Comparison of ENCODE assay signal across 18 cellular contexts in the genomic region with DNA sequence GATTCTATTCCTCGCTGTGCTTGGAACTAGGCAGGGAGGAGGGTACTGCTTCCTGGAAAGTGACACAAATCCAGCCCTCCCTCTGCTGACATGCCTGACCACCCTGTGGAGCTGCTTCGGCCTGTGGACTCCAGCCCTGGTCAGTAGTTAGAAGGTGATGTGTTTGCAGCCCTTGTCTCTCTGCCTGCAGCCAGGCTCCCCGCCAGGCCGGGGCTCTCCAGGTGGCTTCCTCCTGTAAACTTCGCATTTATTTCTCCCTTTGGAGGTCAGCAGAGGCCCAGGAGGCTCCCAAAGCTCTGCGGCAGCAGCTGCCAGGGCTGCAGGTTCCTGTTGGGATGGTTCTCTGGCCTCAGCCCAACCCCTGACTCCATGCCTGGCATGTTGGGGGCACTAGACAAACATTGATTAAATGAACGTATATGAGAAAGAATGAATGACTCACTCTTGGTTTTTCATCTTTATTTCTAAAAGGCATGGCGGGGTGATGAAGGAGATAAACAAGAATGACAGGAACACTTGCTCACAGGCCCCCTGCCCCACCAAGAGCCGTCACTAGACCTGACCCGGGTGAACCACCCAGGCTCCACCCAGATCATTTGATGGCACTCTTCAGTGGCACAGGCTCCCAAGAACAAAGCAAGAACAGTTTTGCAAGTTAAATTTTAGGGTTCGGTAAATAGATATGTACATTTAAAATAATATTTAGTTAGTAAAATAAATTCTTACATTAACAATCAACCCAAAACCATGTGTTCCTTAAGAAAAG. TPM values are rescaled to one million over a fixed set of nuclear protein-coding genes. Genes with fewer than 3 reads are reported as not detected.
DNase-seq lines count a peak whose midpoint lies in the region; ATAC-seq, FAIRE-seq and TF ChIP-seq lines count a peak whose summit lies in the region.
"Had no signal": no experiment of that assay in that cellular context is flagged by ENCODE, and none has a peak within 500 bp of the region (broad histone marks: within the 10 kb centered on the region; RNA-seq: fewer than 3 reads in every experiment).

No MANE protein-coding gene starts in this region.

- intact Hi-C loops in activated CD4-positive, alpha-beta T cell treated with anti-CD3 and anti-CD28 coated beads, Interleukin-2, amount 10 ng/mL, durations not matched to agents 24 days and 14 days (cut with micrococcal nuclease), result loop anchor here (5.0 kb wide), 1 partner anchor 832 kb away; no protein-coding TSS in a partner anchor
- intact Hi-C loops in PC-3 (cut with micrococcal nuclease), result no loop called here

- peaks cover 36% of the 10 kb centered on the region for H3K27me3 Mint-ChIP-seq in activated CD4-positive, alpha-beta T cell treated with anti-CD3 and anti-CD28 coated beads, Interleukin-2, amount 10 ng/mL, durations not matched to agents 24 days and 14 days
- H3K27me3 Mint-ChIP-seq in neural progenitor cell (ENCODE audit: insufficient read depth, low read depth), result peaks cover 19% of the 10 kb centered on the region

- H3K36me3 Mint-ChIP-seq in activated CD4-positive, alpha-beta T cell treated with anti-CD3 and anti-CD28 coated beads, Interleukin-2, amount 10 ng/mL, durations not matched to agents 24 days and 14 days (ENCODE audit: low read depth), result peaks cover 2% of the 10 kb centered on the region
- no peaks in the 10 kb centered on the region for H3K36me3 Mint-ChIP-seq in neural progenitor cell

- H3K9ac ChIP-seq in PC-3 (ENCODE audit: low read length) (no peak overlapping the region), neural progenitor cell (no peak overlapping the region)

- H3K36me3 ChIP-seq in PC-3 (ENCODE audit: low read depth, low read length) (no peaks in the 10 kb centered on the region), neural progenitor cell (no peaks in the 10 kb centered on the region)
- H3K36me3 ChIP-seq: MG63, SJSA1 had no signal

- H2AFZ ChIP-seq in PC-3 (ENCODE audit: low read length), result 0 out of 2 replicates have a peak overlapping the region, but pooled peaks have one; percentile 7
- no peak overlapping the region for H2AFZ ChIP-seq in neural progenitor cell (replicated peaks)

- ATAC-seq in PC-3, result no peak
- ATAC-seq in GM21723 (IDR thresholded peaks at IDR 0.05; ENCODE audit: unreplicated experiment), result no peak

- no peaks in the 10 kb centered on the region for H3K9me3 Mint-ChIP-seq in activated CD4-positive, alpha-beta T cell treated with anti-CD3 and anti-CD28 coated beads, Interleukin-2, amount 10 ng/mL, durations not matched to agents 24 days and 14 days
- H3K9me3 Mint-ChIP-seq in neural progenitor cell, result no peaks in the 10 kb centered on the region

- peaks cover 1% of the 10 kb centered on the region; the same call in 1 of the 2 replicates for H3K27me3 ChIP-seq in PC-3 (ENCODE audit: low read length)
- peaks cover 39% of the 10 kb centered on the region for H3K27me3 ChIP-seq in neural progenitor cell
- H3K27me3 ChIP-seq: MG63, SJSA1 had no signal

- FAIRE-seq in urothelium cell line (lab: Jason Lieb, UNC), result no peak

- POLR2A ChIA-PET in PC-3 (lab: Charles Lee; ENCODE audit: unreplicated experiment), result no interaction called here

- H3K4me3 ChIP-seq in PC-3 (ENCODE audit: low read length), result no peak overlapping the region
- H3K4me3 ChIP-seq in epithelial cell of esophagus (ENCODE audit: low read length), result no peak overlapping the region
- H3K4me3 ChIP-seq in neural progenitor cell, result no peak overlapping the region
- H3K4me3 ChIP-seq: MG63, SJSA1 had no signal

- H3K4me1 Mint-ChIP-seq in activated CD4-positive, alpha-beta T cell treated with anti-CD3 and anti-CD28 coated beads, Interleukin-2, amount 10 ng/mL, durations not matched to agents 24 days and 14 days, result no peaks in the 10 kb centered on the region
- peaks cover 37% of the 10 kb centered on the region for H3K4me1 Mint-ChIP-seq in neural progenitor cell

- CTCF ChIA-PET in PC-3 (lab: Charles Lee), result no interaction called here

- TF ChIP-seq CTCF in PC-3 (conservative IDR thresholded peaks at IDR 0.05; ENCODE audit: low read depth, low read length) (no peak), epithelial cell of esophagus (IDR thresholded peaks at IDR 0.05; ENCODE audit: insufficient read depth, low read depth, low read length, missing control alignments) (no peak), neural progenitor cell (IDR thresholded peaks at IDR 0.05) (no peak)

- BruUV-seq in PC-3 (replicated peaks; lab: Mats Ljungman, UMichigan), result no TSS peak

- no peak overlapping the region for H3K4me3 Mint-ChIP-seq in activated CD4-positive, alpha-beta T cell treated with anti-CD3 and anti-CD28 coated beads, Interleukin-2, amount 10 ng/mL, durations not matched to agents 24 days and 14 days
- H3K4me3 Mint-ChIP-seq in neural progenitor cell, result no peak overlapping the region
- H3K4me3 Mint-ChIP-seq: H9 had no signal

- H3K9me3 ChIP-seq in PC-3 (ENCODE audit: low read length) (no peaks in the 10 kb centered on the region), neural progenitor cell (ENCODE audit: low read depth) (no peaks in the 10 kb centered on the region)
- H3K9me3 ChIP-seq: MG63, SJSA1 had no signal

- H3F3A ChIP-seq in PC-3 (ENCODE audit: low read length, unreplicated experiment) (no peaks in the 10 kb centered on the region), neural progenitor cell (ENCODE audit: low read depth) (peaks cover 16% of the 10 kb centered on the region)

- DNase-seq in activated CD4-positive, alpha-beta T cell treated with anti-CD3 and anti-CD28 coated beads, Interleukin-2, amount 10 ng/mL, durations not matched to agents 24 days and 14 days, result peak; percentile 22
- no peak for DNase-seq in activated CD4-positive, alpha-beta T cell treated with anti-CD3 and anti-CD28 coated beads for 48 hours
- DNase-seq in PC-3, result peak; percentile 84
- DNase-seq in epithelial cell of esophagus (ENCODE audit: low read depth), result peak; percentile 66
- DNase-seq in urothelium cell line (ENCODE audit: low spot score), result peak; percentile 47
- DNase-seq in neural progenitor cell (ENCODE audit: low spot score), result no peak
- DNase-seq in DMS79 (lab: John Stamatoyannopoulos, UW), result no peak
- DNase-seq: 8988T; C1 segment of cervical spinal cord; H9; MG63; NCI-H1092 treated with DMSO at 0.1 percent for 48 hours; NCI-H2081 treated with DMSO at 0.1 percent for 48 hours; NCI-H69; NK-92 treated with Interleukin-12 subunit alpha and Interleukin-12 subunit beta, amount 100 ng/mL, for 24 hours; OCI-M1 had no signal

- H3K27ac Mint-ChIP-seq in activated CD4-positive, alpha-beta T cell treated with anti-CD3 and anti-CD28 coated beads, Interleukin-2, amount 10 ng/mL, durations not matched to agents 24 days and 14 days, result no peak overlapping the region
- H3K27ac Mint-ChIP-seq in neural progenitor cell, result no peak overlapping the region
- H3K27ac Mint-ChIP-seq: H9 had no signal

- H3K4me1 ChIP-seq in PC-3 (ENCODE audit: insufficient read depth, low read length) (peaks cover 43% of the 10 kb centered on the region), neural progenitor cell (peaks cover 9% of the 10 kb centered on the region)

- peak overlapping the region; percentile 50 for H3K27ac ChIP-seq in PC-3 (ENCODE audit: low read length)
- no peak overlapping the region for H3K27ac ChIP-seq in neural progenitor cell
- H3K27ac ChIP-seq: SJSA1 had no signal

- H3K4me2 ChIP-seq in PC-3 (ENCODE audit: low read length) (peak overlapping the region; percentile 39), neural progenitor cell (no peak overlapping the region)

- H3K9me2 ChIP-seq in PC-3 (replicated peaks; ENCODE audit: low read length), result no peaks in the 10 kb centered on the region

- H3K79me2 ChIP-seq in PC-3 (ENCODE audit: low read length) (no peaks in the 10 kb centered on the region), neural progenitor cell (ENCODE audit: low read depth) (no peaks in the 10 kb centered on the region)

- no peaks in the 10 kb centered on the region for H4K20me1 ChIP-seq in PC-3 (ENCODE audit: low read length)
- no peaks in the 10 kb centered on the region for H4K20me1 ChIP-seq in neural progenitor cell (ENCODE audit: low read depth)

RNA-seq across cellular contexts. Expression of gene IRX2, which starts 8.4 kb away (rescaled TPM):
- total RNA-seq in activated CD4-positive, alpha-beta T cell treated with anti-CD3 and anti-CD28 coated beads, Interleukin-2, amount 10 ng/mL, durations not matched to agents 24 days and 14 days, result not detected in 2 replicates
- total RNA-seq in PC-3 (2014; rRNA removed) (10.4 and 13.2 TPM in 2 replicates), neural progenitor cell (ENCODE audit: low replicate concordance) (13.7 and 15.4 TPM in 2 replicates)

Comparison
In these comparisons a context has a peak if more than half of its experiments do, and no peak if none do; other contexts are left out.
1. DNase-seq: peak in activated CD4-positive, alpha-beta T cell treated with anti-CD3 and anti-CD28 coated beads, Interleukin-2, amount 10 ng/mL, durations not matched to agents 24 days and 14 days (single experiment), PC-3 (single experiment), epithelial cell of esophagus (single experiment) and urothelium cell line (single experiment); none in activated CD4-positive, alpha-beta T cell treated with anti-CD3 and anti-CD28 coated beads for 48 hours (single experiment), neural progenitor cell (single experiment) and DMS79 (single experiment).
2. RNA of gene IRX2, which starts 8.4 kb away (total RNA-seq): 13.7 to 15.4 TPM in neural progenitor cell and 10.4 to 13.2 TPM in PC-3; not detected in activated CD4-positive, alpha-beta T cell treated with anti-CD3 and anti-CD28 coated beads, Interleukin-2, amount 10 ng/mL, durations not matched to agents 24 days and 14 days; every median in the first group is over 10 times any median in the second.